Comparison of ENCODE assay signal across 23 cellular contexts in genomic region chr14:104293231-104293841, GRCh38.
DNase-seq lines count a peak whose midpoint lies in the region; ATAC-seq and TF ChIP-seq lines count a peak whose summit lies in the region.
"Had no signal": no experiment of that assay in that cellular context is flagged by ENCODE, and none has a peak within 500 bp of the region (broad histone marks: within the 10 kb centered on the region; RNA-seq: fewer than 3 reads in every experiment).

No MANE protein-coding gene starts in this region.

- H3K4me1 ChIP-seq in RWPE2 (ENCODE audit: insufficient read depth, poor library complexity, severe bottlenecking) (no peaks in the 10 kb centered on the region), right cardiac atrium (ENCODE audit: control insufficient read depth, insufficient read depth, low read length) (no peaks in the 10 kb centered on the region)
- H3K4me1 ChIP-seq: prostate gland had no signal

- H3K4me3 ChIP-seq in RWPE2 (ENCODE audit: severe bottlenecking) (no peak overlapping the region), right cardiac atrium (ENCODE audit: low read length) (no peak overlapping the region)
- H3K4me3 ChIP-seq: cardiac muscle cell, dorsolateral prefrontal cortex, prostate gland, upper lobe of left lung had no signal

- ATAC-seq in RWPE2 (ENCODE audit: low read depth) (0 out of 3 replicates have a peak, but pooled peaks have one; percentile 23), right cardiac atrium (no peak), sciatic nerve (no peak), HG02763 (IDR thresholded peaks at IDR 0.05; ENCODE audit: unreplicated experiment) (no peak), HG02981 (IDR thresholded peaks at IDR 0.05; ENCODE audit: unreplicated experiment) (no peak)
- ATAC-seq: activated CD4-positive, alpha-beta T cell treated with anti-CD3 and anti-CD28 coated beads for 36 hours; natural killer cell treated with Interleukin-12 subunit alpha and Interleukin-12 subunit beta and Interleukin-15 and Interleukin-18, amount 100 ng/mL, for 72 hours; stimulated activated naive CD8-positive, alpha-beta T cell treated with anti-CD3 and anti-CD28 coated beads, Interleukin-15, amount 100 ng/mL, for 72 hours had no signal

- no peaks in the 10 kb centered on the region for H3K9me3 ChIP-seq in RWPE2 (ENCODE audit: severe bottlenecking)
- no peaks in the 10 kb centered on the region for H3K9me3 ChIP-seq in right cardiac atrium (ENCODE audit: control insufficient read depth, low read length)
- H3K9me3 ChIP-seq: prostate gland, upper lobe of left lung had no signal

- intact Hi-C loops in right cardiac atrium (cut with DNase I), result no loop called here
- intact Hi-C loops in sciatic nerve (cut with DNase I), result no loop called here

- H3K27ac ChIP-seq in RWPE2 (ENCODE audit: poor library complexity, severe bottlenecking), result no peak overlapping the region
- no peak overlapping the region for H3K27ac ChIP-seq in right cardiac atrium (ENCODE audit: low read length)
- H3K27ac ChIP-seq: 22Rv1, cardiac muscle cell, dorsolateral prefrontal cortex, prostate gland, upper lobe of left lung had no signal

- TF ChIP-seq CTCF in RWPE2 (IDR thresholded peaks at IDR 0.05; ENCODE audit: poor library complexity, severe bottlenecking), result no peak

- peak; percentile 56 for DNase-seq in NCI-H82 (lab: John Stamatoyannopoulos, UW)
- no peak for DNase-seq in NCI-H82 treated with DMSO at 0.1 percent for 48 hours (lab: John Stamatoyannopoulos, UW; ENCODE audit: unreplicated experiment)
- peak; percentile 66 for DNase-seq in RWPE2 (ENCODE audit: low spot score)
- peak; percentile 6 to 45 (median 38) for DNase-seq in right cardiac atrium
- DNase-seq in sciatic nerve (ENCODE audit: low spot score), result peak; percentile 25
- DNase-seq in SW 1271 (lab: John Stamatoyannopoulos, UW), result no peak
- DNase-seq: activated CD4-positive, alpha-beta T cell treated with anti-CD3 and anti-CD28 coated beads for 36 hours; amygdala; HCEC 1CT; hippocampal formation; NCI-H1092; NCI-H2081; NCI-H446 treated with DMSO at 0.1 percent for 48 hours; stimulated activated CD4-positive, alpha-beta T cell treated with anti-CD3 and anti-CD28 coated beads, Interleukin-4, amount 100 ng/mL, for 24 hours; stimulated activated naive CD8-positive, alpha-beta T cell treated with anti-CD3 and anti-CD28 coated beads, Interleukin-15, amount 100 ng/mL, for 72 hours had no signal

- 48% methylated on average over 15 of the region's 15 CpGs for WGBS in right cardiac atrium

- peaks cover 10% of the 10 kb centered on the region for H3K27me3 ChIP-seq in RWPE2 (ENCODE audit: insufficient read depth, poor library complexity, severe bottlenecking)
- H3K27me3 ChIP-seq in right cardiac atrium (ENCODE audit: control insufficient read depth, insufficient read depth), result no peaks in the 10 kb centered on the region
- H3K27me3 ChIP-seq: cardiac muscle cell, upper lobe of left lung had no signal

- H3K36me3 ChIP-seq in RWPE2 (ENCODE audit: low read depth), result no peaks in the 10 kb centered on the region
- H3K36me3 ChIP-seq: cardiac muscle cell, prostate gland, upper lobe of left lung had no signal

Comparison
In these comparisons a context has a peak if more than half of its experiments do, and no peak if none do; other contexts are left out.
1. DNase-seq: peak in NCI-H82 (single experiment), RWPE2 (single experiment), right cardiac atrium (3 of 3) and sciatic nerve (single experiment); none in NCI-H82 treated with DMSO at 0.1 percent for 48 hours (single experiment) and SW 1271 (0 of 2).